In the genomic region with DNA sequence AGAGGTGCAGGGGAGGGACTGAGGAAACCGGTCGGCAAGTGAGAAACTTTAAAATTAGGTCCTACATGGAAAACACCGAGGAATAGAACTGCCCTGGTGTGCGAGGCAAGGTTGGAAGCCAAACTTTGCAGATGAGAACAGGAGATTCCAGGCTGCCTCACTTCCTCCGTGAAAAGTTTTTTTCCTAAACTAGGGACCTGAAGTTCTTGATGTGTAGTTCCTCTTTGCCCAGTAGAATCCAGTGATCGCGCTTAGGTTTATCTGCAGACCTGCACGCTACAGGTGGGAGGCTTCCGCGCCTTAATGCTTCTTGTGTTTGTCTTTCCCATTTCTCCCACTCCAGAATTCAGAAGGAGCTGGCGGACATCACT, we compare ENCODE assay signal across 2 cellular contexts.
TF ChIP-seq lines count a peak whose summit lies in the region.

No MANE protein-coding gene starts in this region.

TF ChIP-seq in IMR-90, 13 proteins besides CTCF, POLR2A, EP300 and RAD21:
- TF ChIP-seq RCOR1 (IDR thresholded peaks at IDR 0.05; ENCODE audit: insufficient replicate concordance, low read length) = no peak
- no peak for TF ChIP-seq SMC3 (IDR thresholded peaks at IDR 0.05; ENCODE audit: low read depth, low read length)
- TF ChIP-seq, protein P1, sequence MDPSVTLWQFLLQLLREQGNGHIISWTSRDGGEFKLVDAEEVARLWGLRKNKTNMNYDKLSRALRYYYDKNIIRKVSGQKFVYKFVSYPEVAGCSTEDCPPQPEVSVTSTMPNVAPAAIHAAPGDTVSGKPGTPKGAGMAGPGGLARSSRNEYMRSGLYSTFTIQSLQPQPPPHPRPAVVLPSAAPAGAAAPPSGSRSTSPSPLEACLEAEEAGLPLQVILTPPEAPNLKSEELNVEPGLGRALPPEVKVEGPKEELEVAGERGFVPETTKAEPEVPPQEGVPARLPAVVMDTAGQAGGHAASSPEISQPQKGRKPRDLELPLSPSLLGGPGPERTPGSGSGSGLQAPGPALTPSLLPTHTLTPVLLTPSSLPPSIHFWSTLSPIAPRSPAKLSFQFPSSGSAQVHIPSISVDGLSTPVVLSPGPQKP (IDR thresholded peaks at IDR 0.05; ENCODE audit: borderline replicate concordance, low read depth, low read length) = no peak
- TF ChIP-seq RFX5 (IDR thresholded peaks at IDR 0.05; ENCODE audit: low read depth, low read length) = no peak
- no peak for TF ChIP-seq MAZ (IDR thresholded peaks at IDR 0.05; ENCODE audit: borderline replicate concordance, low read depth, low read length)
TF ChIP-seq in IMR-90: peak in this region for 0.

TF ChIP-seq in HepG2, 621 proteins besides CTCF, POLR2A, EP300 and RAD21:
- TF ChIP-seq, protein P2, sequence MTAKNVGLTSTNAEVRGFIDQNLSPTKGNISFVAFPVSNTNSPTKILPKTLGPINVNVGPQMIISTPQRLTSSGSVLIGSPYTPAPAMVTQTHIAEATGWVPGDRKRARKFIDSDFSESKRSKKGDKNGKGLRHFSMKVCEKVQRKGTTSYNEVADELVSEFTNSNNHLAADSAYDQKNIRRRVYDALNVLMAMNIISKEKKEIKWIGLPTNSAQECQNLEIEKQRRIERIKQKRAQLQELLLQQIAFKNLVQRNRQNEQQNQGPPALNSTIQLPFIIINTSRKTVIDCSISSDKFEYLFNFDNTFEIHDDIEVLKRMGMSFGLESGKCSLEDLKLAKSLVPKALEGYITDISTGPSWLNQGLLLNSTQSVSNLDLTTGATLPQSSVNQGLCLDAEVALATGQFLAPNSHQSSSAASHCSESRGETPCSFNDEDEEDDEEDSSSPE (CRISPR knock-in tag; IDR thresholded peaks at IDR 0.05) = 0 out of 2 replicates have a peak, but pooled peaks have one; percentile 12
- TF ChIP-seq, protein P3, sequence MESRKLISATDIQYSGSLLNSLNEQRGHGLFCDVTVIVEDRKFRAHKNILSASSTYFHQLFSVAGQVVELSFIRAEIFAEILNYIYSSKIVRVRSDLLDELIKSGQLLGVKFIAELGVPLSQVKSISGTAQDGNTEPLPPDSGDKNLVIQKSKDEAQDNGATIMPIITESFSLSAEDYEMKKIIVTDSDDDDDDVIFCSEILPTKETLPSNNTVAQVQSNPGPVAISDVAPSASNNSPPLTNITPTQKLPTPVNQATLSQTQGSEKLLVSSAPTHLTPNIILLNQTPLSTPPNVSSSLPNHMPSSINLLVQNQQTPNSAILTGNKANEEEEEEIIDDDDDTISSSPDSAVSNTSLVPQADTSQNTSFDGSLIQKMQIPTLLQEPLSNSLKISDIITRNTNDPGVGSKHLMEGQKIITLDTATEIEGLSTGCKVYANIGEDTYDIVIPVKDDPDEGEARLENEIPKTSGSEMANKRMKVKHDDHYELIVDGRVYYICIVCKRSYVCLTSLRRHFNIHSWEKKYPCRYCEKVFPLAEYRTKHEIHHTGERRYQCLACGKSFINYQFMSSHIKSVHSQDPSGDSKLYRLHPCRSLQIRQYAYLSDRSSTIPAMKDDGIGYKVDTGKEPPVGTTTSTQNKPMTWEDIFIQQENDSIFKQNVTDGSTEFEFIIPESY (CRISPR knock-in tag; IDR thresholded peaks at IDR 0.05) = 0 out of 2 replicates have a peak, but pooled peaks have one; percentile 1
- TF ChIP-seq RELA (CRISPR knock-in tag; IDR thresholded peaks at IDR 0.05) (0 out of 2 replicates have a peak, but pooled peaks have one; percentile 23), LCORL (IDR thresholded peaks at IDR 0.05) (no peak), LCORL (CRISPR knock-in tag; IDR thresholded peaks at IDR 0.05) (peak; percentile 31; the same call in 1 of the 2 replicates), CCDC6 (CRISPR knock-in tag; IDR thresholded peaks at IDR 0.05) (no peak), IRX3 (CRISPR knock-in tag; IDR thresholded peaks at IDR 0.05; ENCODE audit: borderline replicate concordance, low read depth) (peak; percentile 0; the same call in 1 of the 2 replicates), MEF2D (CRISPR knock-in tag; IDR thresholded peaks at IDR 0.05) (0 out of 2 replicates have a peak, but pooled peaks have one; percentile 38), MTA1 (CRISPR knock-in tag; IDR thresholded peaks at IDR 0.05; ENCODE audit: borderline replicate concordance) (no peak), ASH2L (IDR thresholded peaks at IDR 0.05; ENCODE audit: insufficient read length, low read depth, low read length) (peak; percentile 46), SAFB2 (CRISPR knock-in tag; IDR thresholded peaks at IDR 0.05; ENCODE audit: borderline replicate concordance, low read depth) (no peak)
- TF ChIP-seq, protein P4, sequence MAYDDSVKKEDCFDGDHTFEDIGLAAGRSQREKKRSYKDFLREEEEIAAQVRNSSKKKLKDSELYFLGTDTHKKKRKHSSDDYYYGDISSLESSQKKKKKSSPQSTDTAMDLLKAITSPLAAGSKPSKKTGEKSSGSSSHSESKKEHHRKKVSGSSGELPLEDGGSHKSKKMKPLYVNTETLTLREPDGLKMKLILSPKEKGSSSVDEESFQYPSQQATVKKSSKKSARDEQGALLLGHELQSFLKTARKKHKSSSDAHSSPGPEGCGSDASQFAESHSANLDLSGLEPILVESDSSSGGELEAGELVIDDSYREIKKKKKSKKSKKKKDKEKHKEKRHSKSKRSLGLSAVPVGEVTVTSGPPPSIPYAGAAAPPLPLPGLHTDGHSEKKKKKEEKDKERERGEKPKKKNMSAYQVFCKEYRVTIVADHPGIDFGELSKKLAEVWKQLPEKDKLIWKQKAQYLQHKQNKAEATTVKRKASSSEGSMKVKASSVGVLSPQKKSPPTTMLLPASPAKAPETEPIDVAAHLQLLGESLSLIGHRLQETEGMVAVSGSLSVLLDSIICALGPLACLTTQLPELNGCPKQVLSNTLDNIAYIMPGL (CRISPR knock-in tag; IDR thresholded peaks at IDR 0.05; ENCODE audit: borderline replicate concordance in 1 of 2, low read depth in 1 of 2) = 0 out of 4 replicates have a peak, but pooled peaks of 1 of the 2 experiments have one; percentile 14
- TF ChIP-seq, protein P5, sequence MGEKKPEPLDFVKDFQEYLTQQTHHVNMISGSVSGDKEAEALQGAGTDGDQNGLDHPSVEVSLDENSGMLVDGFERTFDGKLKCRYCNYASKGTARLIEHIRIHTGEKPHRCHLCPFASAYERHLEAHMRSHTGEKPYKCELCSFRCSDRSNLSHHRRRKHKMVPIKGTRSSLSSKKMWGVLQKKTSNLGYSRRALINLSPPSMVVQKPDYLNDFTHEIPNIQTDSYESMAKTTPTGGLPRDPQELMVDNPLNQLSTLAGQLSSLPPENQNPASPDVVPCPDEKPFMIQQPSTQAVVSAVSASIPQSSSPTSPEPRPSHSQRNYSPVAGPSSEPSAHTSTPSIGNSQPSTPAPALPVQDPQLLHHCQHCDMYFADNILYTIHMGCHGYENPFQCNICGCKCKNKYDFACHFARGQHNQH (CRISPR knock-in tag; IDR thresholded peaks at IDR 0.05) = 0 out of 2 replicates have a peak, but pooled peaks have one; percentile 16
